ENCODE assay signal across 33 cellular contexts in genomic region chr5:107303163-107303562, GRCh38.
"Had no signal": no experiment of that assay in that cellular context is flagged by ENCODE, and none has a peak within 500 bp of the region (broad histone marks: within the 10 kb centered on the region; RNA-seq: fewer than 3 reads in every experiment).

No MANE protein-coding gene starts in this region.

- H3K4me3 ChIP-seq: adrenal gland, body of pancreas, heart left ventricle had no signal

- H3K36me3 Mint-ChIP-seq: activated naive CD4-positive, alpha-beta T cell treated with anti-CD3 and anti-CD28 coated beads, Interleukin-2, amount 50 U/mL, for 24 hours; activated naive CD8-positive, alpha-beta T cell treated with anti-CD3 and anti-CD28 coated beads for 36 hours had no signal

- H3K4me1 ChIP-seq: adrenal gland, body of pancreas, heart left ventricle had no signal

- H3K27me3 Mint-ChIP-seq: activated B cell treated with CpG ODN at 0.5 μM for 24 hours; activated naive CD8-positive, alpha-beta T cell treated with anti-CD3 and anti-CD28 coated beads, Interleukin-2, amount 50 U/mL, for 24 hours; effector memory CD8-positive, alpha-beta T cell had no signal

- H3K27ac ChIP-seq: adrenal gland, body of pancreas, epithelial cell of prostate, heart left ventricle, WERI-Rb-1 had no signal

- ATAC-seq: activated CD4-positive, CD25-positive, alpha-beta regulatory T cell treated with anti-CD3 and anti-CD28 coated beads, Interleukin-2, amount 50 U/mL, for 24 hours; activated CD8-positive, alpha-beta T cell treated with anti-CD3 and anti-CD28 coated beads for 36 hours; activated naive CD8-positive, alpha-beta T cell treated with anti-CD3 and anti-CD28 coated beads, Interleukin-2, amount 50 U/mL, for 24 hours; activated T-cell treated with anti-CD3 and anti-CD28 coated beads, Interleukin-2, amount 50 U/mL, for 4 hours; body of pancreas; effector memory CD8-positive, alpha-beta T cell; heart left ventricle had no signal

- FAIRE-seq: colon, frontal cortex, TTC549 had no signal

- H3K4me1 Mint-ChIP-seq: activated B cell treated with CpG ODN at 0.5 μM for 24 hours; activated naive CD4-positive, alpha-beta T cell treated with anti-CD3 and anti-CD28 coated beads, Interleukin-2, amount 50 U/mL, for 24 hours; activated naive CD8-positive, alpha-beta T cell treated with anti-CD3 and anti-CD28 coated beads for 36 hours; activated naive CD8-positive, alpha-beta T cell treated with anti-CD3 and anti-CD28 coated beads, Interleukin-2, amount 50 U/mL, for 24 hours had no signal

- DNase-seq: activated B cell treated with CpG ODN at 0.5 μM for 24 hours; activated CD4-positive, alpha-beta T cell treated with anti-CD3 and anti-CD28 coated beads for 48 hours; activated CD4-positive, alpha-beta T cell treated with anti-CD3 and anti-CD28 coated beads, Interleukin-2, amount 50 U/mL, for 1 hour; activated CD4-positive, alpha-beta T cell treated with anti-CD3 and anti-CD28 coated beads, Interleukin-2, amount 50 U/mL, for 48 hours; activated CD8-positive, alpha-beta memory T cell treated with anti-CD3 and anti-CD28 coated beads for 24 hours; activated CD8-positive, alpha-beta T cell treated with anti-CD3 and anti-CD28 coated beads for 36 hours; activated effector memory CD4-positive, alpha-beta T cell treated with anti-CD3 and anti-CD28 coated beads, Interleukin-2, amount 50 U/mL, for 16 hours; activated naive CD4-positive, alpha-beta T cell treated with anti-CD3 and anti-CD28 coated beads for 36 hours; activated naive CD8-positive, alpha-beta T cell treated with anti-CD3 and anti-CD28 coated beads for 36 hours; activated naive CD8-positive, alpha-beta T cell treated with anti-CD3 and anti-CD28 coated beads, Interleukin-2, amount 50 U/mL, for 24 hours; activated T-cell treated with anti-CD3 and anti-CD28 coated beads, Interleukin-2, amount 50 U/mL, for 4 hours; adrenal gland; amygdala; aorta; body of pancreas; caudate nucleus; cortex of kidney; dermis blood vessel endothelial cell; effector CD4-positive, alpha-beta T cell; effector memory CD8-positive, alpha-beta T cell; foreskin fibroblast; glutamatergic neuron; heart left ventricle; T-helper 1 cell; T-helper 2 cell; WERI-Rb-1 had no signal

- H3K36me3 ChIP-seq: adrenal gland, heart left ventricle, WERI-Rb-1 had no signal

- H3K27ac Mint-ChIP-seq: activated B cell treated with CpG ODN at 0.5 μM for 24 hours; activated CD8-positive, alpha-beta T cell treated with anti-CD3 and anti-CD28 coated beads for 36 hours; activated naive CD4-positive, alpha-beta T cell treated with anti-CD3 and anti-CD28 coated beads for 36 hours; activated naive CD4-positive, alpha-beta T cell treated with anti-CD3 and anti-CD28 coated beads, Interleukin-2, amount 50 U/mL, for 24 hours; activated naive CD8-positive, alpha-beta T cell treated with anti-CD3 and anti-CD28 coated beads for 36 hours; activated naive CD8-positive, alpha-beta T cell treated with anti-CD3 and anti-CD28 coated beads, Interleukin-2, amount 50 U/mL, for 24 hours; activated T-helper 2 cell treated with anti-CD3 and anti-CD28 coated beads, Interferon-gamma antibody, Interleukin-2, Interleukin-4, amounts not matched to agents 10 μg/mL and 5 μg/mL and 100 μg/mL, durations not matched to agents 14 hours and 24 hours and 36 hours; effector memory CD8-positive, alpha-beta T cell had no signal

- H3K9me3 ChIP-seq: adrenal gland, body of pancreas, heart left ventricle had no signal

- H3K4me3 Mint-ChIP-seq: activated B cell treated with CpG ODN at 0.5 μM for 24 hours; activated CD8-positive, alpha-beta T cell treated with anti-CD3 and anti-CD28 coated beads for 36 hours; activated naive CD4-positive, alpha-beta T cell treated with anti-CD3 and anti-CD28 coated beads for 36 hours; activated naive CD4-positive, alpha-beta T cell treated with anti-CD3 and anti-CD28 coated beads, Interleukin-2, amount 50 U/mL, for 24 hours; activated naive CD8-positive, alpha-beta T cell treated with anti-CD3 and anti-CD28 coated beads for 36 hours; activated naive CD8-positive, alpha-beta T cell treated with anti-CD3 and anti-CD28 coated beads, Interleukin-2, amount 50 U/mL, for 24 hours; activated T-cell treated with anti-CD3 and anti-CD28 coated beads, Interleukin-2, amount 50 U/mL, for 4 hours; effector memory CD8-positive, alpha-beta T cell had no signal

- H3K9me3 Mint-ChIP-seq: activated B cell treated with CpG ODN at 0.5 μM for 24 hours; activated CD8-positive, alpha-beta T cell treated with anti-CD3 and anti-CD28 coated beads for 36 hours; activated naive CD4-positive, alpha-beta T cell treated with anti-CD3 and anti-CD28 coated beads for 36 hours; activated naive CD4-positive, alpha-beta T cell treated with anti-CD3 and anti-CD28 coated beads, Interleukin-2, amount 50 U/mL, for 24 hours; activated naive CD8-positive, alpha-beta T cell treated with anti-CD3 and anti-CD28 coated beads for 36 hours; activated naive CD8-positive, alpha-beta T cell treated with anti-CD3 and anti-CD28 coated beads, Interleukin-2, amount 50 U/mL, for 24 hours; activated T-cell treated with anti-CD3 and anti-CD28 coated beads, Interleukin-2, amount 50 U/mL, for 4 hours; activated T-helper 2 cell treated with anti-CD3 and anti-CD28 coated beads, Interferon-gamma antibody, Interleukin-2, Interleukin-4, amounts not matched to agents 10 μg/mL and 5 μg/mL and 100 μg/mL, durations not matched to agents 14 hours and 24 hours and 36 hours; effector memory CD8-positive, alpha-beta T cell had no signal
